2 cellular contexts compared by ENCODE assay signal in the genomic region with DNA sequence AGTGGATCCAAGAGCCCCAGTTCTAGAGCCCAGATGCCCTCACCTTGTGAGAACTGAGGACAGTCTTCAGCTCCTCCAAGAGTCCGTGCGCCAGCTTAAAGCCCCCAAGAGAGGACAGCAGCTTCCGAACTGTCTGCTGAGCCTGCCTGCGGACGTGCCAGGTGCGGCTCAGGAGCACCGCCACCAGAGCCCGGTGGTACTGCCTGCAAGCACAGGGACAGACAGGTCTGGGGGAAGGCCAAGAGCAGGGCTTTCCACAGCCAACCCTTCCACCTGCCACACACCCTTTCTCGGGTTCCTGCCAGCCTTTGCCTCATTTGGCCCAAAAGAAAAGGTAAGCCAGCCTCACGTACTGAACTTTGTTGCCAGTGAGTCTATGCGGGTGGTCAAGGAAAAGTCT.
TF ChIP-seq lines count a peak whose summit lies in the region.

No MANE protein-coding gene starts in this region.

TF ChIP-seq in HepG2, 621 proteins besides CTCF, POLR2A, EP300 and RAD21:
- TF ChIP-seq ZNF768 (CRISPR knock-in tag; IDR thresholded peaks at IDR 0.05) (0 out of 2 replicates have a peak, but pooled peaks have one; percentile 14), ZNF24 (IDR thresholded peaks at IDR 0.05) (no peak), AGO2 (optimal IDR thresholded peaks at IDR 0.05; ENCODE audit: low read depth, low read length) (peak; percentile 50)

TF ChIP-seq in WTC11, 78 proteins besides CTCF, POLR2A, EP300 and RAD21:
- TF ChIP-seq NR1H2 (CRISPR knock-in tag; IDR thresholded peaks at IDR 0.05) = no peak
- TF ChIP-seq, protein P1, sequence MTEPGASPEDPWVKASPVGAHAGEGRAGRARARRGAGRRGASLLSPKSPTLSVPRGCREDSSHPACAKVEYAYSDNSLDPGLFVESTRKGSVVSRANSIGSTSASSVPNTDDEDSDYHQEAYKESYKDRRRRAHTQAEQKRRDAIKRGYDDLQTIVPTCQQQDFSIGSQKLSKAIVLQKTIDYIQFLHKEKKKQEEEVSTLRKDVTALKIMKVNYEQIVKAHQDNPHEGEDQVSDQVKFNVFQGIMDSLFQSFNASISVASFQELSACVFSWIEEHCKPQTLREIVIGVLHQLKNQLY (CRISPR knock-in tag; IDR thresholded peaks at IDR 0.05) = no peak
